Comparison of ENCODE assay signal across 1 cellular context in the genomic region with DNA sequence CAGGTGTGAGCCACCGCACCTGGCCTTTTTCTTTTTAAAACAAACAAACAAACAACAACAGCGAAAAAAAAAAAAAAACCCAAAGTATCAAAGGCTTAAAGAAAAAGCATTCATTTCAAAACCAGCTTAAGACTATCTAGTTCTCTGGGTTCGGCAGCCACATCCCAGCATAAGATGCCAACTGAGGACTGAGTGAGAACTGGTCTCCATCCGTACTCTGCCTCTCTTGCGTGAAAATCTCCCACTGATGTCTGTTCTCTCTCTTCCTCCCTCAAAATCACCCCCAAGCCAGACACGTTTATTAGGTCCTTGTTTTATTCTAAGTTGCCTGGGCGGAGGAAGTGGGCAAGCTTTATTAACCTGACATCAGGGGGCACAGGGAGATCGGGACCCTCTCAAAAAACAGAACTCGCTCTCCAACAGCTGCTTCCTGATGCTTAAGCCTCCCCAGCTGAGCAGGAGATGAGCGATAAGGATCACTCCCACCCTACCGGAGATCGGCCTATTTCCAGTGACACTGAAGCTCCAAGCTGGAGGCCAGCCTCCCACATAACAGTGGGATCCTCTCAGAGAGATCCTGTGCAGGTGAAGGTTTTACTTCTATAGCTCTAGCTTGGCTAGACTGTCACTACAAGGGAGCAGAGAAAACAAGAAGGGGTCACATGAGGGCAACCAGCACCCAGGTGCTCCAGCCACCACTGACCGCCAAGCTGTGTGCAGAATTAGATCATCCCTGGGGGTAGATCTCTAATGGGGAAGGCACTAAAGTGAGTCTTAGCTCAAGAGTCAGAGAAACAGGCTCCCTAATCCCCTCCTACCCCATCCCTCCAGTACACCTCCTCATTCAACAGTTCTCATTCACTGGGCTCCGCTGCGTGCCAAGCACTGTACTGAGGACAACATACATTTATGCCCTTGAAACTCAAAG.
TF ChIP-seq lines count a peak whose summit lies in the region.

No MANE protein-coding gene starts in this region.

TF ChIP-seq in GM23338, 12 proteins besides CTCF, POLR2A, EP300 and RAD21 (continued from another document):
- TF ChIP-seq, protein P1, sequence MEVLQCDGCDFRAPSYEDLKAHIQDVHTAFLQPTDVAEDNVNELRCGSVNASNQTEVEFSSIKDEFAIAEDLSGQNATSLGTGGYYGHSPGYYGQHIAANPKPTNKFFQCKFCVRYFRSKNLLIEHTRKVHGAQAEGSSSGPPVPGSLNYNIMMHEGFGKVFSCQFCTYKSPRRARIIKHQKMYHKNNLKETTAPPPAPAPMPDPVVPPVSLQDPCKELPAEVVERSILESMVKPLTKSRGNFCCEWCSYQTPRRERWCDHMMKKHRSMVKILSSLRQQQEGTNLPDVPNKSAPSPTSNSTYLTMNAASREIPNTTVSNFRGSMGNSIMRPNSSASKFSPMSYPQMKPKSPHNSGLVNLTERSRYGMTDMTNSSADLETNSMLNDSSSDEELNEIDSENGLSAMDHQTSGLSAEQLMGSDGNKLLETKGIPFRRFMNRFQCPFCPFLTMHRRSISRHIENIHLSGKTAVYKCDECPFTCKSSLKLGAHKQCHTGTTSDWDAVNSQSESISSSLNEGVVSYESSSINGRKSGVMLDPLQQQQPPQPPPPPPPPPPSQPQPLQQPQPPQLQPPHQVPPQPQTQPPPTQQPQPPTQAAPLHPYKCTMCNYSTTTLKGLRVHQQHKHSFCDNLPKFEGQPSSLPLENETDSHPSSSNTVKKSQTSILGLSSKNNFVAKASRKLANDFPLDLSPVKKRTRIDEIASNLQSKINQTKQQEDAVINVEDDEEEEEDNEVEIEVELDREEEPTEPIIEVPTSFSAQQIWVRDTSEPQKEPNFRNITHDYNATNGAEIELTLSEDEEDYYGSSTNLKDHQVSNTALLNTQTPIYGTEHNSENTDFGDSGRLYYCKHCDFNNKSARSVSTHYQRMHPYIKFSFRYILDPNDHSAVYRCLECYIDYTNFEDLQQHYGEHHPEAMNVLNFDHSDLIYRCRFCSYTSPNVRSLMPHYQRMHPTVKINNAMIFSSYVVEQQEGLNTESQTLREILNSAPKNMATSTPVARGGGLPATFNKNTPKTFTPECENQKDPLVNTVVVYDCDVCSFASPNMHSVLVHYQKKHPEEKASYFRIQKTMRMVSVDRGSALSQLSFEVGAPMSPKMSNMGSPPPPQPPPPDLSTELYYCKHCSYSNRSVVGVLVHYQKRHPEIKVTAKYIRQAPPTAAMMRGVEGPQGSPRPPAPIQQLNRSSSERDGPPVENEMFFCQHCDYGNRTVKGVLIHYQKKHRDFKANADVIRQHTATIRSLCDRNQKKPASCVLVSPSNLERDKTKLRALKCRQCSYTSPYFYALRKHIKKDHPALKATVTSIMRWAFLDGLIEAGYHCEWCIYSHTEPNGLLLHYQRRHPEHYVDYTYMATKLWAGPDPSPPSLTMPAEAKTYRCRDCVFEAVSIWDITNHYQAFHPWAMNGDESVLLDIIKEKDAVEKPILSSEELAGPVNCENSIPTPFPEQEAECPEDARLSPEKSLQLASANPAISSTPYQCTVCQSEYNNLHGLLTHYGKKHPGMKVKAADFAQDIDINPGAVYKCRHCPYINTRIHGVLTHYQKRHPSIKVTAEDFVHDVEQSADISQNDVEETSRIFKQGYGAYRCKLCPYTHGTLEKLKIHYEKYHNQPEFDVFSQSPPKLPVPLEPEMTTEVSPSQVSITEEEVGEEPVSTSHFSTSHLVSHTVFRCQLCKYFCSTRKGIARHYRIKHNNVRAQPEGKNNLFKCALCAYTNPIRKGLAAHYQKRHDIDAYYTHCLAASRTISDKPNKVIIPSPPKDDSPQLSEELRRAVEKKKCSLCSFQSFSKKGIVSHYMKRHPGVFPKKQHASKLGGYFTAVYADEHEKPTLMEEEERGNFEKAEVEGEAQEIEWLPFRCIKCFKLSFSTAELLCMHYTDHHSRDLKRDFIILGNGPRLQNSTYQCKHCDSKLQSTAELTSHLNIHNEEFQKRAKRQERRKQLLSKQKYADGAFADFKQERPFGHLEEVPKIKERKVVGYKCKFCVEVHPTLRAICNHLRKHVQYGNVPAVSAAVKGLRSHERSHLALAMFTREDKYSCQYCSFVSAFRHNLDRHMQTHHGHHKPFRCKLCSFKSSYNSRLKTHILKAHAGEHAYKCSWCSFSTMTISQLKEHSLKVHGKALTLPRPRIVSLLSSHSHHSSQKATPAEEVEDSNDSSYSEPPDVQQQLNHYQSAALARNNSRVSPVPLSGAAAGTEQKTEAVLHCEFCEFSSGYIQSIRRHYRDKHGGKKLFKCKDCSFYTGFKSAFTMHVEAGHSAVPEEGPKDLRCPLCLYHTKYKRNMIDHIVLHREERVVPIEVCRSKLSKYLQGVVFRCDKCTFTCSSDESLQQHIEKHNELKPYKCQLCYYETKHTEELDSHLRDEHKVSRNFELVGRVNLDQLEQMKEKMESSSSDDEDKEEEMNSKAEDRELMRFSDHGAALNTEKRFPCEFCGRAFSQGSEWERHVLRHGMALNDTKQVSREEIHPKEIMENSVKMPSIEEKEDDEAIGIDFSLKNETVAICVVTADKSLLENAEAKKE (CRISPR knock-in tag; IDR thresholded peaks at IDR 0.05), result no peak
- TF ChIP-seq JUNB (IDR thresholded peaks at IDR 0.05; ENCODE audit: unreplicated experiment) (no peak), ZNF114 (CRISPR knock-in tag; IDR thresholded peaks at IDR 0.05) (no peak), EZH2phosphoT487 (IDR thresholded peaks at IDR 0.05; ENCODE audit: unreplicated experiment) (no peak), EZH2 (IDR thresholded peaks at IDR 0.05; ENCODE audit: low read depth, unreplicated experiment) (no peak)
- TF ChIP-seq, protein P2, sequence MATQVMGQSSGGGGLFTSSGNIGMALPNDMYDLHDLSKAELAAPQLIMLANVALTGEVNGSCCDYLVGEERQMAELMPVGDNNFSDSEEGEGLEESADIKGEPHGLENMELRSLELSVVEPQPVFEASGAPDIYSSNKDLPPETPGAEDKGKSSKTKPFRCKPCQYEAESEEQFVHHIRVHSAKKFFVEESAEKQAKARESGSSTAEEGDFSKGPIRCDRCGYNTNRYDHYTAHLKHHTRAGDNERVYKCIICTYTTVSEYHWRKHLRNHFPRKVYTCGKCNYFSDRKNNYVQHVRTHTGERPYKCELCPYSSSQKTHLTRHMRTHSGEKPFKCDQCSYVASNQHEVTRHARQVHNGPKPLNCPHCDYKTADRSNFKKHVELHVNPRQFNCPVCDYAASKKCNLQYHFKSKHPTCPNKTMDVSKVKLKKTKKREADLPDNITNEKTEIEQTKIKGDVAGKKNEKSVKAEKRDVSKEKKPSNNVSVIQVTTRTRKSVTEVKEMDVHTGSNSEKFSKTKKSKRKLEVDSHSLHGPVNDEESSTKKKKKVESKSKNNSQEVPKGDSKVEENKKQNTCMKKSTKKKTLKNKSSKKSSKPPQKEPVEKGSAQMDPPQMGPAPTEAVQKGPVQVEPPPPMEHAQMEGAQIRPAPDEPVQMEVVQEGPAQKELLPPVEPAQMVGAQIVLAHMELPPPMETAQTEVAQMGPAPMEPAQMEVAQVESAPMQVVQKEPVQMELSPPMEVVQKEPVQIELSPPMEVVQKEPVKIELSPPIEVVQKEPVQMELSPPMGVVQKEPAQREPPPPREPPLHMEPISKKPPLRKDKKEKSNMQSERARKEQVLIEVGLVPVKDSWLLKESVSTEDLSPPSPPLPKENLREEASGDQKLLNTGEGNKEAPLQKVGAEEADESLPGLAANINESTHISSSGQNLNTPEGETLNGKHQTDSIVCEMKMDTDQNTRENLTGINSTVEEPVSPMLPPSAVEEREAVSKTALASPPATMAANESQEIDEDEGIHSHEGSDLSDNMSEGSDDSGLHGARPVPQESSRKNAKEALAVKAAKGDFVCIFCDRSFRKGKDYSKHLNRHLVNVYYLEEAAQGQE (IDR thresholded peaks at IDR 0.05; ENCODE audit: unreplicated experiment), result no peak
